1 cellular context compared by ENCODE assay signal in the genomic region with DNA sequence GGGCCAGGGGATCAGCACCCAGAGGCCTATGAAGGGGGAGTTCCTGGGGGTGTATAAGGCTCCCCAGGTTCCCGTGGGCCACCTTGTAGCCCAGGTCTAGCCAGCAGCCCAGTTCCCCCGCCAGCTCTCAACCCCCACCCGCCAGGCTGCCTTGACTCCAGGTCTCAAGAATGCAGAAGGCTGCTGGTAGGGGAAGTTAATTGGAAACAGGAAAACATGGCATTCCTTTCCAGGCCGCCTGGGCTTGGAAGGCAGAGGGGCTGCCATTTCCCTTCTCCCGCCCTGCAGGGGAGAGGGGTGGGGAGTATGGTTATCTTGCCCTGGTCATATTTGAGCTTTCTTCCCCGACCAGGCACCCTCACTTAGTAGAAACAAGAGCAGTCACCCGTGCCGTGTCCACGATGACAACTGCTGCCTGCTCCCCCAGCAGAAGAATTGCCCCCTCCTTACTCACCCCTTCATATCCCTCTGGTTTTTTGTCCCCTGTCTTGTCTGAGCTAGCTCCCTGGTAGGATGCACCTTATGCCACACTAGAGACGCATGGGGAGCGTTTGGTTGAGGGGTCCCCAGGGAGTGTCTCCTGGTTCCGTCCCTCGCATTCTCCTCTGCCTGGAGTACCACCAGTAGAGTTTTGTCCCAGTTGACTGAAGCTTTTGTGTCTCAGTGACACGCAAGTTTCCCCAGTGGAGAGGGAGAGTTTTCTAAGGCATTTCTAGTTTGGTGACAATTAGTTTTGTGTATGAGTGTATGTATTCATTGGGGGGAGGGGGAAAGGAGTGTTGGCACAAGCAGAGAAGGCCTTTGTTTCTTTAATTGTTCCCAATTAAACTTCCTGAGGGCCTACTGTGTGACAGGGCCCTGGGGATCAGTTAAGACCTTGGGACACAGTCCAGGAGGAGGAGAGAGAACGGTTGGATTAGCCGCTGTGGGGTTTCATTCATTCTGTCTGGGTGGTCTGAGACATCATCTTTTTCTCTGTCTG.
TF ChIP-seq lines count a peak whose summit lies in the region.

No MANE protein-coding gene starts in this region.

TF ChIP-seq in H1, 55 proteins besides CTCF, POLR2A, EP300 and RAD21:
- TF ChIP-seq BRCA1 (IDR thresholded peaks at IDR 0.05; ENCODE audit: low read depth, low read length) (no peak), TEAD4 (IDR thresholded peaks at IDR 0.05; ENCODE audit: low read depth, low read length) (peak; percentile 54), TAF1 (IDR thresholded peaks at IDR 0.05; ENCODE audit: low read depth, low read length) (0 out of 2 replicates have a peak, but pooled peaks have one; percentile 23), SRF (IDR thresholded peaks at IDR 0.05; ENCODE audit: low read depth, low read length) (no peak), TBP (IDR thresholded peaks at IDR 0.05; ENCODE audit: low read depth, low read length) (0 out of 2 replicates have a peak, but pooled peaks have one; percentile 16), TCF12 (IDR thresholded peaks at IDR 0.05; ENCODE audit: low read depth, low read length) (no peak), EGR1 (IDR thresholded peaks at IDR 0.05; ENCODE audit: borderline replicate concordance, low read depth, low read length) (0 out of 2 replicates have a peak, but pooled peaks have one; percentile 28), HDAC2 (IDR thresholded peaks at IDR 0.05; ENCODE audit: borderline replicate concordance in 1 of 2, low read depth in 2 of 2, low read length in 2 of 2) (no peak), SIN3A (conservative IDR thresholded peaks at IDR 0.05 in 1 of 2, IDR thresholded peaks at IDR 0.05 in 1 of 2; ENCODE audit: low read depth in 1 of 2, low read length in 2 of 2) (0 out of 4 replicates have a peak, but pooled peaks have one; percentile 22 to 45), SP1 (IDR thresholded peaks at IDR 0.05; ENCODE audit: low read depth, low read length) (peak; percentile 72; the same call in 1 of the 2 replicates), ASH2L (IDR thresholded peaks at IDR 0.05; ENCODE audit: low read length) (peak; percentile 27), YY1 (IDR thresholded peaks at IDR 0.05; ENCODE audit: low read depth, low read length) (peak; percentile 87)
- TF ChIP-seq, protein P1, sequence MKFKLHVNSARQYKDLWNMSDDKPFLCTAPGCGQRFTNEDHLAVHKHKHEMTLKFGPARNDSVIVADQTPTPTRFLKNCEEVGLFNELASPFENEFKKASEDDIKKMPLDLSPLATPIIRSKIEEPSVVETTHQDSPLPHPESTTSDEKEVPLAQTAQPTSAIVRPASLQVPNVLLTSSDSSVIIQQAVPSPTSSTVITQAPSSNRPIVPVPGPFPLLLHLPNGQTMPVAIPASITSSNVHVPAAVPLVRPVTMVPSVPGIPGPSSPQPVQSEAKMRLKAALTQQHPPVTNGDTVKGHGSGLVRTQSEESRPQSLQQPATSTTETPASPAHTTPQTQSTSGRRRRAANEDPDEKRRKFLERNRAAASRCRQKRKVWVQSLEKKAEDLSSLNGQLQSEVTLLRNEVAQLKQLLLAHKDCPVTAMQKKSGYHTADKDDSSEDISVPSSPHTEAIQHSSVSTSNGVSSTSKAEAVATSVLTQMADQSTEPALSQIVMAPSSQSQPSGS (IDR thresholded peaks at IDR 0.05; ENCODE audit: low read length): no peak
